ENCODE assay signal across 2 cellular contexts in the genomic region with DNA sequence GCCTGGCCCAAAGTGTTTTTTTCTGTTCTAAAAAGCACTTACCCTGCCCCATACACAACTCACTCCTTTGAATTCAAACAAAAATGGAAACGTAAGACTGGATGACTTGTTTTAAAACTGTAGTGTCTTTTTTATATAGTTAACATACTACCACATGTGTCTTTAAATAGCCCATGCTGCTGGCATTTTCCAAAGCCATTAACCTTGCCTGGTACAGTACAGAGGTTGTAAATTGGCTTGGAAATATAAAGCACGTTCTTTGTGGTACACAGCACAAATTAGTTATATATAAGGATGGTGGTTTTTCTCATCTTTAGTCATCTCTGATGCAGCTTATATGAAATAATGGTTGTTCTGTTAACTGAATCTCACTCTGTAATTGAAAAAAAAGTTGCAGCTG.
"Had no signal": no experiment of that assay in that cellular context is flagged by ENCODE, and none has a peak within 500 bp of the region (broad histone marks: within the 10 kb centered on the region; RNA-seq: fewer than 3 reads in every experiment).

No MANE protein-coding gene starts in this region.

- DNase-seq: GDM1, GF-D8 had no signal
